ENCODE assay signal across 8 cellular contexts in the genomic region with DNA sequence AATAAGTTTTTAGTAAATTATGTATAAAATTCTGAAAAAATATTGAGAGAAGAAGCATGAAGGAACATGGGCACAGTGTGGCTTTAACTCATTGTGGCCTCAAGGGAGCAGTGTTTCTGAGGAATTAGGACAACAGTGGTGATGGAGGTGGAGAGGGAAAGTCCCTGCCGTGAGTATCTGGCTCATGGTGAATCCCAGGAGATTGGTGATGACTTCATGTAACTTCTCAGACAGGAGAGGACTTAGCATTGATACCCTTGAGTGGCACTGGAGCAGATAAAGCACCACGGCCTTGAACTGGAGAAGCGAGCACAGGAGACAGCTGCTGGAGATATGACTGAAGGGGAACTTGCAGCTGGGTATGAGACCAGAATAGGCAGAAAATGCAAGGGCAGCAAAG. TPM values are rescaled to one million over a fixed set of nuclear protein-coding genes. Genes with fewer than 3 reads are reported as not detected.
DNase-seq lines count a peak whose midpoint lies in the region; ATAC-seq, FAIRE-seq and TF ChIP-seq lines count a peak whose summit lies in the region.

No MANE protein-coding gene starts in this region.

- TF ChIP-seq RAD21 in SK-N-SH (IDR thresholded peaks at IDR 0.05; ENCODE audit: low read length), result peak; percentile 75

- FAIRE-seq in islet of Langerhans (lab: Jason Lieb, UNC), result peak; percentile 36

- H3K9me2 ChIP-seq in SK-N-SH, result no peaks in the 10 kb centered on the region

- H3K79me2 ChIP-seq in SK-N-SH (ENCODE audit: insufficient read depth), result no peaks in the 10 kb centered on the region
- H3K79me2 ChIP-seq in osteoblast (ENCODE audit: insufficient read depth, low read length), result no peaks in the 10 kb centered on the region

- H3K4me2 ChIP-seq in SK-N-SH (no peak overlapping the region), osteoblast (ENCODE audit: insufficient read depth, low read length) (no peak overlapping the region)

- WGBS in SK-N-SH (ENCODE audit: low lambda C conversion rate), result 58% methylated on average over 3 of the region's 3 CpGs

- no peak for TF ChIP-seq EP300 in SK-N-SH (IDR thresholded peaks at IDR 0.05; ENCODE audit: borderline replicate concordance in 1 of 2, low read depth in 1 of 2, low read length in 1 of 2)

- DNase-seq in GM10248 (ENCODE audit: extremely low spot score) (peak; percentile 12), HPDE6-E6E7 (ENCODE audit: extremely low spot score) (peak; percentile 57), SK-N-SH (peak; percentile 30), T-helper 1 cell (no peak), osteoblast (ENCODE audit: insufficient read length, low spot score, missing footprints) (no peak), DMS114 treated with DMSO at 0.1 percent for 48 hours (lab: John Stamatoyannopoulos, UW; ENCODE audit: unreplicated experiment) (no peak)

- no peak overlapping the region for H3K9ac ChIP-seq in SK-N-SH

- H4K20me1 ChIP-seq in SK-N-SH (ENCODE audit: insufficient read depth), result no peaks in the 10 kb centered on the region
- no peaks in the 10 kb centered on the region for H4K20me1 ChIP-seq in osteoblast (ENCODE audit: insufficient read depth, low read length)

- no peaks in the 10 kb centered on the region; a peak in 1 of 4 replicates for H3K4me1 ChIP-seq in SK-N-SH (ENCODE audit: control insufficient read depth in 1 of 2, insufficient read depth in 2 of 2, low read depth in 1 of 2, low read length in 1 of 2)
- H3K4me1 ChIP-seq in osteoblast (ENCODE audit: insufficient read depth, low read length), result no peaks in the 10 kb centered on the region

- H3K36me3 ChIP-seq in SK-N-SH (replicated peaks in 1 of 2; ENCODE audit: control insufficient read depth in 1 of 2, insufficient read depth in 2 of 2, low read length in 1 of 2) (no peaks in the 10 kb centered on the region), osteoblast (ENCODE audit: insufficient read depth, low read length) (no peaks in the 10 kb centered on the region)

- no peak overlapping the region for H3K27ac ChIP-seq in SK-N-SH (ENCODE audit: low read depth in 2 of 2, low read length in 1 of 2)
- H3K27ac ChIP-seq in osteoblast (ENCODE audit: low read depth, low read length), result no peak overlapping the region

- POLR2A ChIA-PET in GM10248 (lab: Yijun Ruan, JAX) (no interaction called here), SK-N-SH (lab: Yijun Ruan, JAX) (no interaction called here)

- H2AFZ ChIP-seq in SK-N-SH (ENCODE audit: low read depth) (peak overlapping the region; percentile 31; the same call in 1 of the 2 replicates), osteoblast (ENCODE audit: low read length) (no peak overlapping the region)

- no peak overlapping the region for H3K4me3 ChIP-seq in SK-N-SH (ENCODE audit: low read depth in 2 of 2, low read length in 1 of 2)
- H3K4me3 ChIP-seq in osteoblast (ENCODE audit: insufficient read depth, low read length), result no peak overlapping the region

- H3K27me3 ChIP-seq in SK-N-SH (ENCODE audit: insufficient read depth) (no peaks in the 10 kb centered on the region), osteoblast (ENCODE audit: insufficient read depth, low read length) (no peaks in the 10 kb centered on the region)

- H3K9me3 ChIP-seq in SK-N-SH (no peaks in the 10 kb centered on the region), osteoblast (ENCODE audit: low read depth, low read length) (peaks cover under 1% of the 10 kb centered on the region)

- CTCF ChIA-PET in GM10248 (lab: Yijun Ruan, JAX), result no interaction called here
- CTCF ChIA-PET in SK-N-SH (lab: Yijun Ruan, JAX), result interaction anchor here (0.7 to 1.7 kb wide), 4 partner anchors 120 to 439 kb away, joined by 3 to 8 read pairs (median 4); no protein-coding TSS in a partner anchor

- peak; percentile 98 for ATAC-seq in GM21619 (IDR thresholded peaks at IDR 0.05; ENCODE audit: unreplicated experiment)

- TF ChIP-seq CTCF in GM10248 (IDR thresholded peaks at IDR 0.05; ENCODE audit: control extremely low read depth, extremely low read depth, low read depth, missing control alignments) (peak; percentile 25), SK-N-SH (IDR thresholded peaks at IDR 0.05) (peak; percentile 62), osteoblast (IDR thresholded peaks at IDR 0.05; ENCODE audit: extremely low read depth, low read depth, low read length) (no peak)

- no peaks in the 10 kb centered on the region for H3F3A ChIP-seq in SK-N-SH (replicated peaks; ENCODE audit: insufficient read depth)

TF ChIP-seq in SK-N-SH, 30 proteins besides CTCF, POLR2A, EP300 and RAD21:
- TF ChIP-seq RCOR1 (IDR thresholded peaks at IDR 0.05; ENCODE audit: low read length) (no peak), SMC3 (IDR thresholded peaks at IDR 0.05; ENCODE audit: low read depth, low read length) (peak; percentile 74)

RNA-seq across cellular contexts. Expression of a gene that starts 35.0 kb away (rescaled TPM):
- polyA plus RNA-seq in SK-N-SH (2012; rRNA removed), result 0.19 and 0.28 TPM in 2 replicates
- 0.41 and 0.66 TPM in 2 replicates for polyA plus RNA-seq in SK-N-SH (2012; cell fraction: cytosol; rRNA removed)
- polyA plus RNA-seq in SK-N-SH (2012; cell fraction: nucleus; rRNA removed), result 0.31 and 0.51 TPM in 2 replicates
- total RNA-seq in osteoblast, result under 0.01 TPM in 1 of 2 replicates, not detected in the other

Comparison
In these comparisons a context has a peak if more than half of its experiments do, and no peak if none do; other contexts are left out.
1. DNase-seq: peak in GM10248 (single experiment), HPDE6-E6E7 (single experiment) and SK-N-SH (single experiment); none in T-helper 1 cell (0 of 5), osteoblast (single experiment) and DMS114 treated with DMSO at 0.1 percent for 48 hours (single experiment).